In the genomic region with DNA sequence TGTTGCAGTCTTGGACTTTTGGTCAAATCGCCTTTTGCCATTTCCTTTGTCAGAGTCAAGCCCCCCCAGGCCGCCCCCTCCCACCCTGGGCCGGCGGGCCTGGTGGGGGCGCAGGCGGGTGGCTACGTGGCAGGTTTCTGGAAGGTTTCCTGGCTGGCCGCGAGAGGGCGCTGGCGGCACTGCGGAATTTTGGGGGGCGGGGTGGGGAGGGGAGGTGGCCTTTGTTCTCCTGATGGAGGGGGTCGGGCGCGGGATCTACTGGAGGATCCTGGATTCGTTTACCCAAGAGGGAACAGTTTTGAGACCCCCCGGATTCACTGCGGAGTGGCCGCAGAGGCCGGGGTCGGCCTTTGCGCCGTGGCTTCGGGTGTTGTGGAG, we compare ENCODE assay signal across 13 cellular contexts. TPM values are rescaled to one million over a fixed set of nuclear protein-coding genes. Genes with fewer than 3 reads are reported as not detected.
DNase-seq lines count a peak whose midpoint lies in the region; ATAC-seq, FAIRE-seq and TF ChIP-seq lines count a peak whose summit lies in the region.
"Had no signal": no experiment of that assay in that cellular context is flagged by ENCODE, and none has a peak within 500 bp of the region (broad histone marks: within the 10 kb centered on the region; RNA-seq: fewer than 3 reads in every experiment).

No MANE protein-coding gene starts in this region.

- no peaks in the 10 kb centered on the region for H3K36me3 ChIP-seq in GM12878 (ENCODE audit: control insufficient read depth in 2 of 2, insufficient read depth in 2 of 2, low read length in 1 of 2)
- H3K36me3 ChIP-seq in tibial artery = no peaks in the 10 kb centered on the region
- H3K36me3 ChIP-seq in mucosa of descending colon (ENCODE audit: low read depth) = no peaks in the 10 kb centered on the region

- no peak for FAIRE-seq in GM12878 (lab: Jason Lieb, UNC)

- no peak overlapping the region for H3K4me3 Mint-ChIP-seq in activated CD8-positive, alpha-beta T cell treated with anti-CD3 and anti-CD28 coated beads for 36 hours
- no peak overlapping the region for H3K4me3 Mint-ChIP-seq in activated CD8-positive, alpha-beta T cell treated with anti-CD3 and anti-CD28 coated beads, Interleukin-2, amount 10 ng/mL, durations not matched to agents 7 days and 5 days

- BruUV-seq in GM12878 (replicated peaks; lab: Mats Ljungman, UMichigan) = no TSS peak

- H3K27ac ChIP-seq in GM12878 (ENCODE audit: control insufficient read depth, insufficient read depth) (no peak overlapping the region), right cardiac atrium (ENCODE audit: low read length) (no peak overlapping the region), tibial artery (peak overlapping the region; percentile 28)

- H3K4me1 Mint-ChIP-seq in activated CD8-positive, alpha-beta T cell treated with anti-CD3 and anti-CD28 coated beads for 36 hours (ENCODE audit: low read depth) = peaks cover 5% of the 10 kb centered on the region
- H3K4me1 Mint-ChIP-seq in activated CD8-positive, alpha-beta T cell treated with anti-CD3 and anti-CD28 coated beads, Interleukin-2, amount 10 ng/mL, durations not matched to agents 7 days and 5 days (ENCODE audit: low read depth) = peaks cover 6% of the 10 kb centered on the region

- H3K4me3 ChIP-seq in GM12878 = no peak overlapping the region
- H3K4me3 ChIP-seq in right cardiac atrium (ENCODE audit: low read length) = peak overlapping the region; percentile 28
- peak overlapping the region; percentile 40 to 49 for H3K4me3 ChIP-seq in tibial artery
- no peak overlapping the region for H3K4me3 ChIP-seq in mucosa of descending colon

- H4K20me1 ChIP-seq in GM12878 (ENCODE audit: control insufficient read depth, insufficient read depth) = no peaks in the 10 kb centered on the region

- in situ Hi-C loops in GM12878 (cut with MboI) = no loop called here

- H3K27me3 ChIP-seq in GM12878 (replicated peaks in 1 of 2; ENCODE audit: control insufficient read depth in 2 of 2, insufficient read depth in 2 of 2, low read length in 1 of 2) = no peaks in the 10 kb centered on the region; a peak in 2 of 4 replicates
- no peaks in the 10 kb centered on the region for H3K27me3 ChIP-seq in right cardiac atrium (ENCODE audit: control insufficient read depth, insufficient read depth)
- H3K27me3 ChIP-seq in tibial artery = peaks cover 0 to 63% of the 10 kb centered on the region in 2 donors

- no peak for DNase-seq in activated CD8-positive, alpha-beta T cell treated with anti-CD3 and anti-CD28 coated beads for 36 hours
- DNase-seq in activated CD8-positive, alpha-beta T cell treated with anti-CD3 and anti-CD28 coated beads, Interleukin-2, amount 10 ng/mL, durations not matched to agents 7 days and 5 days = no peak
- DNase-seq in GM12878 (ENCODE audit: low read depth, low spot score) (no peak), right cardiac atrium (peak in 2 of 3 donors; percentile 55 to 60), tibial artery (no peak), T-helper 9 cell (no peak), NCI-H1092 treated with DMSO at 0.1 percent for 48 hours (lab: John Stamatoyannopoulos, UW) (no peak), mucosa of descending colon (no peak)
- DNase-seq: effector CD8-positive, alpha-beta T cell; NCI-H2171; stimulated activated CD4-positive, alpha-beta T cell treated with anti-CD3 and anti-CD28 coated beads, Interleukin-2, amount 100 ng/mL, for 24 hours; trophoblast cell had no signal

- RAD21 ChIA-PET in GM12878 (lab: Charles Lee; ENCODE audit: unreplicated experiment) = no interaction called here

- H3K9me3 ChIP-seq in GM12878 (replicated peaks; ENCODE audit: control insufficient read depth, insufficient read depth, low read length) = no peaks in the 10 kb centered on the region; the same call in 2 of the 3 replicates
- H3K9me3 ChIP-seq in right cardiac atrium (ENCODE audit: control insufficient read depth, low read length) = no peaks in the 10 kb centered on the region
- H3K9me3 ChIP-seq in tibial artery = peaks cover 0 to 6% (median 0%) of the 10 kb centered on the region in 3 donors
- peaks cover 4% of the 10 kb centered on the region for H3K9me3 ChIP-seq in mucosa of descending colon

- H3K36me3 Mint-ChIP-seq in activated CD8-positive, alpha-beta T cell treated with anti-CD3 and anti-CD28 coated beads for 36 hours (ENCODE audit: low read depth) = no peaks in the 10 kb centered on the region
- H3K36me3 Mint-ChIP-seq in activated CD8-positive, alpha-beta T cell treated with anti-CD3 and anti-CD28 coated beads, Interleukin-2, amount 10 ng/mL, durations not matched to agents 7 days and 5 days (ENCODE audit: low read depth) = no peaks in the 10 kb centered on the region

- H3K4me1 ChIP-seq in GM12878 (ENCODE audit: control insufficient read depth, insufficient read depth, low read length) = no peaks in the 10 kb centered on the region
- no peaks in the 10 kb centered on the region for H3K4me1 ChIP-seq in right cardiac atrium (ENCODE audit: control insufficient read depth, insufficient read depth, low read length)
- no peaks in the 10 kb centered on the region for H3K4me1 ChIP-seq in tibial artery
- H3K4me1 ChIP-seq in mucosa of descending colon (ENCODE audit: low read depth) = no peaks in the 10 kb centered on the region

- H3K9me3 Mint-ChIP-seq in activated CD8-positive, alpha-beta T cell treated with anti-CD3 and anti-CD28 coated beads for 36 hours = peaks cover 3% of the 10 kb centered on the region
- no peaks in the 10 kb centered on the region for H3K9me3 Mint-ChIP-seq in activated CD8-positive, alpha-beta T cell treated with anti-CD3 and anti-CD28 coated beads, Interleukin-2, amount 10 ng/mL, durations not matched to agents 7 days and 5 days (ENCODE audit: insufficient read depth)

- intact Hi-C loops in activated CD8-positive, alpha-beta T cell treated with anti-CD3 and anti-CD28 coated beads for 36 hours (cut with micrococcal nuclease) = no loop called here
- intact Hi-C loops in GM12878 (cut with micrococcal nuclease; ENCODE audit: unreplicated experiment) (no loop called here), right cardiac atrium (cut with DNase I) (loop anchor here in 1 of 4 donors (10.0 kb wide), 1 partner anchor 152 kb away; no protein-coding TSS in a partner anchor), tibial artery (cut with DNase I; ENCODE audit: low total_unique reads) (no loop called here), mucosa of descending colon (cut with DNase I, micrococcal nuclease) (no loop called here)

- SMC1A ChIA-PET in GM12878 (lab: Charles Lee; ENCODE audit: uncharacterized antibody, unreplicated experiment) = no interaction called here

- no peak for TF ChIP-seq RAD21 in GM12878 (IDR thresholded peaks at IDR 0.05; ENCODE audit: insufficient read depth, low read depth, low read length)

- H3K27ac Mint-ChIP-seq in activated CD8-positive, alpha-beta T cell treated with anti-CD3 and anti-CD28 coated beads for 36 hours = no peak overlapping the region
- H3K27ac Mint-ChIP-seq in activated CD8-positive, alpha-beta T cell treated with anti-CD3 and anti-CD28 coated beads, Interleukin-2, amount 10 ng/mL, durations not matched to agents 7 days and 5 days = no peak overlapping the region

- H3K27me3 Mint-ChIP-seq in activated CD8-positive, alpha-beta T cell treated with anti-CD3 and anti-CD28 coated beads for 36 hours = peaks cover 35% of the 10 kb centered on the region
- H3K27me3 Mint-ChIP-seq in activated CD8-positive, alpha-beta T cell treated with anti-CD3 and anti-CD28 coated beads, Interleukin-2, amount 10 ng/mL, durations not matched to agents 7 days and 5 days (ENCODE audit: low read depth) = peaks cover 41% of the 10 kb centered on the region

- H2AFZ ChIP-seq in GM12878 (ENCODE audit: control insufficient read depth, low read depth, low read length) = no peak overlapping the region

- no peaks in the 10 kb centered on the region for H3K79me2 ChIP-seq in GM12878 (ENCODE audit: control insufficient read depth, insufficient read depth, low read length)

- peak; percentile 46 for TF ChIP-seq CTCF in activated CD8-positive, alpha-beta T cell treated with anti-CD3 and anti-CD28 coated beads for 36 hours (IDR thresholded peaks at IDR 0.05)
- TF ChIP-seq CTCF in GM12878 (IDR thresholded peaks at IDR 0.05 in 2 of 3, conservative IDR thresholded peaks at IDR 0.05 in 1 of 3; ENCODE audit: control insufficient read depth in 2 of 3, extremely low read depth in 1 of 3, insufficient read depth in 1 of 3, low read depth in 3 of 3, low read length in 3 of 3) = 0 out of 6 replicates have a peak, but pooled peaks of 2 of the 3 experiments have one; percentile 5 to 9
- peak in 1 of 2 experiments; percentile 30 for TF ChIP-seq CTCF in tibial artery (IDR thresholded peaks at IDR 0.05)
- no peak for TF ChIP-seq CTCF in mucosa of descending colon (IDR thresholded peaks at IDR 0.05)

- no peak overlapping the region for H3K4me2 ChIP-seq in GM12878 (ENCODE audit: control insufficient read depth, insufficient read depth)

- 51% methylated on average over 9 of the region's 25 CpGs for WGBS in GM12878 (ENCODE audit: insufficient coverage, insufficient replicate concordance, low lambda C conversion rate, missing lambda C conversion rate)
- 45% methylated on average over 25 of the region's 25 CpGs for WGBS in right cardiac atrium

- no peak for ATAC-seq in activated CD8-positive, alpha-beta T cell treated with anti-CD3 and anti-CD28 coated beads for 36 hours
- ATAC-seq in activated CD8-positive, alpha-beta T cell treated with anti-CD3 and anti-CD28 coated beads, Interleukin-2, amount 10 ng/mL, durations not matched to agents 7 days and 5 days = no peak
- ATAC-seq in GM12878 (no peak), right cardiac atrium (no peak), mucosa of descending colon (no peak)

- POLR2A ChIA-PET in activated CD8-positive, alpha-beta T cell treated with anti-CD3 and anti-CD28 coated beads for 36 hours (lab: Charles Lee) = no interaction called here
- POLR2A ChIA-PET in activated CD8-positive, alpha-beta T cell treated with anti-CD3 and anti-CD28 coated beads, Interleukin-2, amount 10 ng/mL, durations not matched to agents 7 days and 5 days (lab: Charles Lee) = no interaction called here
- POLR2A ChIA-PET in GM12878 (lab: Charles Lee) = no interaction called here

- CTCF ChIA-PET in activated CD8-positive, alpha-beta T cell treated with anti-CD3 and anti-CD28 coated beads for 36 hours (lab: Charles Lee) = no interaction called here
- CTCF ChIA-PET in activated CD8-positive, alpha-beta T cell treated with anti-CD3 and anti-CD28 coated beads, Interleukin-2, amount 10 ng/mL, durations not matched to agents 7 days and 5 days (lab: Charles Lee) = no interaction called here
- CTCF ChIA-PET in GM12878 (lab: Yijun Ruan, JAX) = no interaction called here

- TF ChIP-seq POLR2A in GM12878 (IDR thresholded peaks at IDR 0.05; ENCODE audit: low read depth, low read length) = no peak

- TF ChIP-seq EP300 in GM12878 (IDR thresholded peaks at IDR 0.05; ENCODE audit: borderline replicate concordance in 1 of 2, control insufficient read depth in 1 of 2, low read depth in 2 of 2, low read length in 2 of 2) = no peak

- no peak overlapping the region for H3K9ac ChIP-seq in GM12878 (ENCODE audit: control insufficient read depth, insufficient read depth, low read length)

RNA-seq across cellular contexts. Expression of a gene that starts 1.2 kb away (rescaled TPM):
- not detected for total RNA-seq in activated CD8-positive, alpha-beta T cell treated with anti-CD3 and anti-CD28 coated beads for 36 hours
- total RNA-seq in activated CD8-positive, alpha-beta T cell treated with anti-CD3 and anti-CD28 coated beads, Interleukin-2, amount 10 ng/mL, durations not matched to agents 7 days and 5 days = not detected
- total RNA-seq in GM12878 (2013; cell fraction: nucleolus; rRNA removed) = not detected in 2 replicates
- total RNA-seq in GM12878 (2014; rRNA removed) = not detected in 2 replicates
- total RNA-seq in GM12878 (2014; rRNA removed; fragmentation: Illumina TruSeq; extraction: Trizol) = not detected in 2 replicates
- total RNA-seq in GM12878 (2021) = 0.66 and 0.95 TPM in 2 replicates
- polyA plus RNA-seq in GM12878 (2011; ENCODE audit: low read depth) = not detected
- 2.0 and 2.9 TPM in 2 replicates for polyA plus RNA-seq in GM12878 (2011; rRNA removed)
- 2.7 and 2.9 TPM in 2 replicates for polyA plus RNA-seq in GM12878 (2011; cell fraction: cytosol; rRNA removed)
- 19.0 and 28.5 TPM in 2 replicates for polyA plus RNA-seq in GM12878 (2011; cell fraction: nucleus; rRNA removed)
- 0.08 TPM in 1 of 2 replicates, not detected in the other for polyA plus RNA-seq in GM12878 (2012)
- polyA plus RNA-seq in GM12878 (2014; fragmentation: Illumina TruSeq; extraction: Trizol) = not detected in 2 replicates
- not detected for polyA plus RNA-seq in GM12878 (2014; fragmentation: Nextera tagmentation; extraction: Ambion mirVana)
- polyA plus RNA-seq in GM12878 (2014; rRNA removed) = 0.03 and 0.04 TPM in 2 replicates
- not detected for polyA plus RNA-seq in GM12878 (2016; fragmentation: Nextera tagmentation; extraction: Ambion mirVana)
- 0.88 and 0.95 TPM in 2 replicates for polyA minus RNA-seq in GM12878 (2011; rRNA and poly(A)+ RNA removed)
- 0.80 TPM in 1 of 2 replicates, not detected in the other for polyA minus RNA-seq in GM12878 (2011; cell fraction: cytosol; rRNA and poly(A)+ RNA removed)
- 1.7 and 3.3 TPM in 2 replicates for polyA minus RNA-seq in GM12878 (2011; cell fraction: nucleus; rRNA and poly(A)+ RNA removed)
- 10 to 100 TPM; 10.4 to 35.3 (median 18.3) TPM for total RNA-seq in right cardiac atrium
- polyA plus RNA-seq in right cardiac atrium = 32.9 TPM
- 10 to 100 TPM; 13.8 to 32.2 (median 16.4) TPM for total RNA-seq in mucosa of descending colon
- total RNA-seq: A172 had no signal

Comparison
In these comparisons a context has a peak if more than half of its experiments do, and no peak if none do; other contexts are left out.
1. DNase-seq: peak in right cardiac atrium (2 of 3); none in activated CD8-positive, alpha-beta T cell treated with anti-CD3 and anti-CD28 coated beads for 36 hours (single experiment), activated CD8-positive, alpha-beta T cell treated with anti-CD3 and anti-CD28 coated beads, Interleukin-2, amount 10 ng/mL, durations not matched to agents 7 days and 5 days (single experiment), GM12878 (single experiment), tibial artery (0 of 2), T-helper 9 cell (single experiment), NCI-H1092 treated with DMSO at 0.1 percent for 48 hours (single experiment) and mucosa of descending colon (0 of 3).
2. H3K27ac ChIP-seq: peak in tibial artery (2 of 2); none in GM12878 (single experiment) and right cardiac atrium (single experiment).
3. H3K4me3 ChIP-seq: peak in right cardiac atrium (single experiment) and tibial artery (2 of 2); none in GM12878 (single experiment) and mucosa of descending colon (single experiment).
4. RNA of a gene that starts 1.2 kb away (total RNA-seq): 10.4 to 35.3 TPM in right cardiac atrium and 13.8 to 32.2 TPM in mucosa of descending colon; not detected in activated CD8-positive, alpha-beta T cell treated with anti-CD3 and anti-CD28 coated beads, Interleukin-2, amount 10 ng/mL, durations not matched to agents 7 days and 5 days, not detected in activated CD8-positive, alpha-beta T cell treated with anti-CD3 and anti-CD28 coated beads for 36 hours and 0.66 to 0.95 TPM in GM12878; every median in the first group is over 4 times any median in the second.